14 cellular contexts compared by ENCODE assay signal in genomic region chr2:176704282-176704773, GRCh38.
"Had no signal": no experiment of that assay in that cellular context is flagged by ENCODE, and none has a peak within 500 bp of the region (broad histone marks: within the 10 kb centered on the region; RNA-seq: fewer than 3 reads in every experiment).

No MANE protein-coding gene starts in this region.

- DNase-seq: activated CD4-positive, alpha-beta memory T cell treated with anti-CD3 and anti-CD28 coated beads, Interleukin-2, amount 10 ng/mL, durations not matched to agents 7 days and 5 days; activated CD4-positive, alpha-beta T cell treated with anti-CD3 and anti-CD28 coated beads for 36 hours; activated CD8-positive, alpha-beta memory T cell treated with anti-CD3 and anti-CD28 coated beads, Interleukin-2, amount 50 U/mL, for 48 hours; activated naive CD8-positive, alpha-beta T cell treated with anti-CD3 and anti-CD28 coated beads, Interleukin-2, amount 10 ng/mL, durations not matched to agents 7 days and 5 days; anterior cingulate cortex; dorsolateral prefrontal cortex; glutamatergic neuron; mucosa of descending colon; naive thymus-derived CD8-positive, alpha-beta T cell; nucleus accumbens; psoas muscle; stimulated activated CD4-positive, alpha-beta T cell treated with anti-CD3 and anti-CD28 coated beads, Interleukin-12 subunit alpha, Interleukin-12 subunit beta, amount 100 ng/mL, for 4 hours; stimulated activated naive CD8-positive, alpha-beta T cell treated with anti-CD3 and anti-CD28 coated beads, Interleukin-15, Interleukin-2, amounts not matched to agents 100 U/mL and 50 U/mL, for 24 hours had no signal

- H3K4me1 Mint-ChIP-seq: activated CD4-positive, alpha-beta memory T cell treated with anti-CD3 and anti-CD28 coated beads, Interleukin-2, amount 10 ng/mL, durations not matched to agents 7 days and 5 days; activated CD4-positive, alpha-beta T cell treated with anti-CD3 and anti-CD28 coated beads for 36 hours; activated naive CD8-positive, alpha-beta T cell treated with anti-CD3 and anti-CD28 coated beads, Interleukin-2, amount 10 ng/mL, durations not matched to agents 7 days and 5 days; naive thymus-derived CD8-positive, alpha-beta T cell had no signal

- H3K9me3 Mint-ChIP-seq: activated CD4-positive, alpha-beta memory T cell treated with anti-CD3 and anti-CD28 coated beads, Interleukin-2, amount 10 ng/mL, durations not matched to agents 7 days and 5 days; activated naive CD8-positive, alpha-beta T cell treated with anti-CD3 and anti-CD28 coated beads, Interleukin-2, amount 10 ng/mL, durations not matched to agents 7 days and 5 days; naive thymus-derived CD8-positive, alpha-beta T cell had no signal

- H3K4me3 Mint-ChIP-seq: activated CD4-positive, alpha-beta memory T cell treated with anti-CD3 and anti-CD28 coated beads, Interleukin-2, amount 10 ng/mL, durations not matched to agents 7 days and 5 days; activated CD4-positive, alpha-beta T cell treated with anti-CD3 and anti-CD28 coated beads for 36 hours; activated naive CD8-positive, alpha-beta T cell treated with anti-CD3 and anti-CD28 coated beads, Interleukin-2, amount 10 ng/mL, durations not matched to agents 7 days and 5 days; naive thymus-derived CD8-positive, alpha-beta T cell had no signal

- H3K36me3 Mint-ChIP-seq: activated naive CD8-positive, alpha-beta T cell treated with anti-CD3 and anti-CD28 coated beads, Interleukin-2, amount 10 ng/mL, durations not matched to agents 7 days and 5 days; naive thymus-derived CD8-positive, alpha-beta T cell had no signal

- ATAC-seq: activated CD4-positive, alpha-beta T cell treated with anti-CD3 and anti-CD28 coated beads for 36 hours; esophagus mucosa; mucosa of descending colon; naive thymus-derived CD8-positive, alpha-beta T cell; psoas muscle; stimulated activated naive CD8-positive, alpha-beta T cell treated with anti-CD3 and anti-CD28 coated beads, Interleukin-15, Interleukin-2, amounts not matched to agents 100 U/mL and 50 U/mL, for 24 hours had no signal

- H3K27ac Mint-ChIP-seq: activated CD4-positive, alpha-beta memory T cell treated with anti-CD3 and anti-CD28 coated beads, Interleukin-2, amount 10 ng/mL, durations not matched to agents 7 days and 5 days; activated CD4-positive, alpha-beta T cell treated with anti-CD3 and anti-CD28 coated beads for 36 hours; activated naive CD8-positive, alpha-beta T cell treated with anti-CD3 and anti-CD28 coated beads, Interleukin-2, amount 10 ng/mL, durations not matched to agents 7 days and 5 days; naive thymus-derived CD8-positive, alpha-beta T cell had no signal
